ENCODE assay signal across 32 cellular contexts in genomic region chrX:110472265-110472664, GRCh38.
"Had no signal": no experiment of that assay in that cellular context is flagged by ENCODE, and none has a peak within 500 bp of the region (broad histone marks: within the 10 kb centered on the region; RNA-seq: fewer than 3 reads in every experiment).

No MANE protein-coding gene starts in this region.

- H3K4me3 ChIP-seq: adrenal gland, cardiac muscle cell had no signal

- FAIRE-seq: bronchial epithelial cell, TTC549 had no signal

- H3K27ac ChIP-seq: adrenal gland, cardiac muscle cell, WERI-Rb-1 had no signal

- H3K36me3 ChIP-seq: adrenal gland, cardiac muscle cell, WERI-Rb-1 had no signal

- ATAC-seq: activated CD8-positive, alpha-beta T cell treated with anti-CD3 and anti-CD28 coated beads for 36 hours; activated naive CD4-positive, alpha-beta T cell treated with anti-CD3 and anti-CD28 coated beads, Interleukin-2, amount 50 U/mL, for 72 hours; activated T-cell treated with anti-CD3 and anti-CD28 coated beads, Interleukin-2, amount 50 U/mL, for 4 hours; activated T-cell treated with anti-CD3 and anti-CD28 coated beads, Interleukin-2, amount 50 U/mL, for 72 hours; activated T-helper 17 cell treated with anti-CD3 and anti-CD28 coated beads, Interleukin-2, amount 50 U/mL, for 72 hours had no signal

- H3K9me3 ChIP-seq: adrenal gland had no signal

- H3K4me1 ChIP-seq: adrenal gland had no signal

- DNase-seq: activated B cell treated with CpG ODN at 0.5 μM for 24 hours; activated CD4-positive, alpha-beta memory T cell treated with anti-CD3 and anti-CD28 coated beads for 36 hours; activated CD4-positive, alpha-beta T cell treated with anti-CD3 and anti-CD28 coated beads for 4 hours; activated CD4-positive, alpha-beta T cell treated with anti-CD3 and anti-CD28 coated beads, Interleukin-2, amount 10 ng/mL, durations not matched to agents 24 days and 14 days; activated CD4-positive, alpha-beta T cell treated with anti-CD3 and anti-CD28 coated beads, Interleukin-2, amount 50 U/mL, for 1 hour; activated CD4-positive, alpha-beta T cell treated with anti-CD3 and anti-CD28 coated beads, Interleukin-2, amount 50 U/mL, for 4 hours; activated CD4-positive, CD25-positive, alpha-beta regulatory T cell treated with anti-CD3 and anti-CD28 coated beads, Interleukin-2, amount 50 U/mL, for 72 hours; activated CD8-positive, alpha-beta memory T cell treated with anti-CD3 and anti-CD28 coated beads, Interleukin-2, amount 50 U/mL, for 4 hours; activated CD8-positive, alpha-beta T cell treated with anti-CD3 and anti-CD28 coated beads for 36 hours; activated effector memory CD4-positive, alpha-beta T cell treated with anti-CD3 and anti-CD28 coated beads, Interleukin-2, amount 50 U/mL, for 16 hours; activated gamma-delta T cell treated with Interleukin-2 at 50 U/mL for 16 hours; activated naive CD4-positive, alpha-beta T cell; activated naive CD4-positive, alpha-beta T cell treated with anti-CD3 and anti-CD28 coated beads for 36 hours; activated naive CD4-positive, alpha-beta T cell treated with anti-CD3 and anti-CD28 coated beads, Interleukin-2, amount 50 U/mL, for 16 hours; activated naive CD8-positive, alpha-beta T cell treated with anti-CD3 and anti-CD28 coated beads for 36 hours; activated T-cell treated with anti-CD3 and anti-CD28 coated beads for 4 hours; activated T-cell treated with anti-CD3 and anti-CD28 coated beads, Interleukin-2, amount 50 U/mL, for 1 hour; activated T-cell treated with anti-CD3 and anti-CD28 coated beads, Interleukin-2, amount 50 U/mL, for 4 hours; activated T-cell treated with anti-CD3 and anti-CD28 coated beads, Interleukin-2, amount 50 U/mL, for 72 hours; adrenal gland; amniotic stem cell; aorta; cerebellar nuclear complex; T-helper 1 cell; T-helper 2 cell; T-helper 9 cell; WERI-Rb-1 had no signal

- H3K27me3 ChIP-seq: cardiac muscle cell had no signal
